1 cellular context compared by ENCODE assay signal in genomic region chr11:76380977-76381719, GRCh38.
TF ChIP-seq lines count a peak whose summit lies in the region.

TSS of gene GVQW3 (plus strand) at chr11:76381323. CDS start at chr11:76381829, 506 bp downstream.
TSS of gene THAP12 (minus strand) at chr11:76381132. CDS start at chr11:76380836, 296 bp downstream.

TF ChIP-seq in HCT116, 20 proteins besides CTCF, POLR2A, EP300 and RAD21 (continued from another document):
- TF ChIP-seq JUND (IDR thresholded peaks at IDR 0.05) (no peak), POLR2AphosphoS5 (IDR thresholded peaks at IDR 0.05; ENCODE audit: low read depth, low read length) (peak; percentile 89), ATF3 (IDR thresholded peaks at IDR 0.05) (no peak), EZH2phosphoT487 (IDR thresholded peaks at IDR 0.05; ENCODE audit: borderline replicate concordance) (no peak), EZH2 (IDR thresholded peaks at IDR 0.05) (no peak), FOSL1 (IDR thresholded peaks at IDR 0.05; ENCODE audit: low read depth) (no peak)
